ENCODE assay signal across 8 cellular contexts in genomic region chr4:47485047-47485692, GRCh38. TPM values are rescaled to one million over a fixed set of nuclear protein-coding genes. Genes with fewer than 3 reads are reported as not detected.
A peak's percentile ranks its signal among the peaks of the same experiment; 100 is the strongest.
DNase-seq lines count a peak whose midpoint lies in the region; ATAC-seq and TF ChIP-seq lines count a peak whose summit lies in the region.

Gene ATP10D (plus strand): TSS chr4:47485275. CDS start chr4:47512541, 27,266 bp downstream.

- peak; percentile 7 for TF ChIP-seq CTCF in AG09319 (IDR thresholded peaks at IDR 0.05; ENCODE audit: low read depth, low read length)
- TF ChIP-seq CTCF in kidney epithelial cell (IDR thresholded peaks at IDR 0.05; ENCODE audit: insufficient read depth, low read length, poor library complexity, severe bottlenecking): no peak

- DNase-seq in AG09319 (ENCODE audit: extremely low read depth, low read depth): peak; percentile 78
- DNase-seq in NCI-H345 treated with DMSO at 0.1 percent for 48 hours (lab: John Stamatoyannopoulos, UW; ENCODE audit: unreplicated experiment): peak; percentile 64
- DNase-seq in activated CD4-positive, alpha-beta T cell treated with anti-CD3 and anti-CD28 coated beads for 24 hours (ENCODE audit: low read depth in 2 of 2): peak; percentile 53 to 62
- DNase-seq in kidney epithelial cell (ENCODE audit: low read depth): peak; percentile 70
- DNase-seq in stimulated activated CD4-positive, alpha-beta T cell treated with anti-CD3 and anti-CD28 coated beads, Interleukin-15, amount 100 ng/mL, for 24 hours: peak; percentile 87

- H3K27ac ChIP-seq in cingulate gyrus (ENCODE audit: low read depth, low read length): peak within 1 kb of the TSS; percentile 91

- H3K36me3 ChIP-seq in kidney epithelial cell (ENCODE audit: control insufficient read depth, insufficient read depth, low read length): no peaks in the 10 kb centered on the region

- peak; percentile 99 for ATAC-seq in GM19023 (IDR thresholded peaks at IDR 0.05; ENCODE audit: unreplicated experiment)
- ATAC-seq in HG03196 (IDR thresholded peaks at IDR 0.05; ENCODE audit: unreplicated experiment): peak; percentile 95

- no peaks in the 10 kb centered on the region for H3K27me3 ChIP-seq in kidney epithelial cell (ENCODE audit: control insufficient read depth, insufficient read depth, low read length)

- H3K4me3 ChIP-seq in kidney epithelial cell (ENCODE audit: low read depth, low read length): peak within 1 kb of the TSS; percentile 60

RNA-seq across cellular contexts. Expression of gene ATP10D, which starts in this region (rescaled TPM):
- total RNA-seq in kidney epithelial cell: 11.3 and 13.9 TPM in 2 replicates

Comparison
In these comparisons a context has a peak if more than half of its experiments do, and no peak if none do; other contexts are left out.
1. Peak in every context shown above with its lines: DNase-seq, ATAC-seq, H3K4me3 ChIP-seq and H3K27ac ChIP-seq.